ENCODE assay signal across 21 cellular contexts in genomic region chr6:151629791-151630190, GRCh38.
"Had no signal": no experiment of that assay in that cellular context is flagged by ENCODE, and none has a peak within 500 bp of the region (broad histone marks: within the 10 kb centered on the region; RNA-seq: fewer than 3 reads in every experiment).

No MANE protein-coding gene starts in this region.

- H3K27me3 ChIP-seq: gastroesophageal sphincter, neutrophil, upper lobe of left lung had no signal

- H3K27ac ChIP-seq: coronary artery, gastroesophageal sphincter, left ventricle myocardium inferior, neutrophil, skin epidermis, upper lobe of left lung had no signal

- H3K4me3 ChIP-seq: coronary artery, gastroesophageal sphincter, left ventricle myocardium inferior, skin epidermis, upper lobe of left lung had no signal

- H3K4me1 ChIP-seq: gastroesophageal sphincter, left ventricle myocardium inferior, upper lobe of left lung had no signal

- H3K27ac Mint-ChIP-seq: activated CD4-positive, alpha-beta T cell treated with anti-CD3 and anti-CD28 coated beads, Interleukin-2, amount 10 ng/mL, durations not matched to agents 7 days and 5 days; activated naive CD8-positive, alpha-beta T cell; memory B cell; naive thymus-derived CD8-positive, alpha-beta T cell; T-helper 2 cell treated with Interferon-gamma antibody and Interleukin-4, amounts not matched to agents 5 μg/mL and 100 μg/mL, for 36 hours had no signal

- H3K9me3 ChIP-seq: gastroesophageal sphincter, left ventricle myocardium inferior, neutrophil, upper lobe of left lung had no signal

- H3K9me3 Mint-ChIP-seq: activated CD4-positive, alpha-beta T cell treated with anti-CD3 and anti-CD28 coated beads, Interleukin-2, amount 10 ng/mL, durations not matched to agents 7 days and 5 days; central memory CD8-positive, alpha-beta T cell; memory B cell; naive thymus-derived CD8-positive, alpha-beta T cell; T-helper 2 cell treated with Interferon-gamma antibody and Interleukin-4, amounts not matched to agents 5 μg/mL and 100 μg/mL, for 36 hours had no signal

- ATAC-seq: gastroesophageal sphincter; naive thymus-derived CD8-positive, alpha-beta T cell had no signal

- H3K4me3 Mint-ChIP-seq: activated CD4-positive, alpha-beta T cell treated with anti-CD3 and anti-CD28 coated beads, Interleukin-2, amount 10 ng/mL, durations not matched to agents 7 days and 5 days; activated naive CD8-positive, alpha-beta T cell; central memory CD8-positive, alpha-beta T cell; memory B cell; naive thymus-derived CD8-positive, alpha-beta T cell; T-helper 2 cell treated with Interferon-gamma antibody and Interleukin-4, amounts not matched to agents 5 μg/mL and 100 μg/mL, for 36 hours had no signal

- H3K27me3 Mint-ChIP-seq: activated naive CD8-positive, alpha-beta T cell had no signal

- H3K4me1 Mint-ChIP-seq: central memory CD8-positive, alpha-beta T cell; memory B cell; naive thymus-derived CD8-positive, alpha-beta T cell had no signal

- FAIRE-seq: endothelial cell of umbilical vein had no signal

- H3K36me3 Mint-ChIP-seq: activated naive CD8-positive, alpha-beta T cell; memory B cell; naive thymus-derived CD8-positive, alpha-beta T cell had no signal

- H3K36me3 ChIP-seq: gastroesophageal sphincter, left ventricle myocardium inferior, neutrophil, upper lobe of left lung had no signal

- DNase-seq: activated CD4-positive, alpha-beta T cell treated with anti-CD3 and anti-CD28 coated beads, Interleukin-2, amount 10 ng/mL, durations not matched to agents 7 days and 5 days; activated CD8-positive, alpha-beta memory T cell treated with anti-CD3 and anti-CD28 coated beads, Interleukin-2, amount 50 U/mL, for 48 hours; activated gamma-delta T cell treated with Interleukin-2 at 50 U/mL for 16 hours; amniotic stem cell; effector CD8-positive, alpha-beta T cell; islet precursor cell; left ventricle myocardium inferior; naive thymus-derived CD8-positive, alpha-beta T cell; posterior cingulate gyrus; stimulated activated CD4-positive, alpha-beta T cell treated with anti-CD3 and anti-CD28 coated beads, Interleukin-4, amount 100 ng/mL, for 24 hours; stimulated activated naive CD4-positive, alpha-beta T cell treated with Interleukin-2 at 50 U/mL for 16 hours; upper lobe of left lung had no signal
